Comparison of ENCODE assay signal across 18 cellular contexts in genomic region chr6:16240618-16241320, GRCh38. TPM values are rescaled to one million over a fixed set of nuclear protein-coding genes. Genes with fewer than 3 reads are reported as not detected.
A peak's percentile ranks its signal among the peaks of the same experiment; 100 is the strongest.
DNase-seq lines count a peak whose midpoint lies in the region; ATAC-seq, FAIRE-seq and TF ChIP-seq lines count a peak whose summit lies in the region.
"Had no signal": no experiment of that assay in that cellular context is flagged by ENCODE, and none has a peak within 500 bp of the region (broad histone marks: within the 10 kb centered on the region; RNA-seq: fewer than 3 reads in every experiment).

No MANE protein-coding gene starts in this region.

- DNase-seq in left ventricle myocardium inferior (no peak), cardiac septum (ENCODE audit: low spot score) (no peak), H1 (ENCODE audit: low read depth in 1 of 2, low spot score in 2 of 2) (no peak), psoas muscle (no peak), NCI-H128 (lab: John Stamatoyannopoulos, UW; ENCODE audit: unreplicated experiment) (no peak), DMS114 treated with DMSO at 0.1 percent for 48 hours (lab: John Stamatoyannopoulos, UW; ENCODE audit: unreplicated experiment) (no peak), RPMI8226 (no peak)
- DNase-seq: COR-L47, H7, MG63, NCI-H1105, NCI-H187 treated with DMSO at 0.1 percent for 48 hours, NCI-H2171, NCI-H774, Peyer's patch, SIG-M5 had no signal

- H3K23ac ChIP-seq in H1 (ENCODE audit: insufficient read length), result no peak overlapping the region

- H3K27me3 ChIP-seq in left ventricle myocardium inferior (ENCODE audit: low read depth) (no peaks in the 10 kb centered on the region), H1 (replicated peaks in 1 of 4; ENCODE audit: control insufficient read depth in 3 of 4, extremely low read depth in 1 of 4, insufficient read depth in 3 of 4, low read length in 3 of 4) (peaks cover 12 to 36% (median 31%) of the 10 kb centered on the region in 4 experiments), psoas muscle (ENCODE audit: insufficient read depth in 3 of 3, low read length in 2 of 3) (no peaks in the 10 kb centered on the region)
- H3K27me3 ChIP-seq: MG63, Peyer's patch had no signal

- no peak for TF ChIP-seq RAD21 in H1 (IDR thresholded peaks at IDR 0.05 in 1 of 2, conservative IDR thresholded peaks at IDR 0.05 in 1 of 2; ENCODE audit: low read depth in 2 of 2, low read length in 2 of 2)

- TF ChIP-seq POLR2A in H1 (IDR thresholded peaks at IDR 0.05; ENCODE audit: control extremely low read depth in 1 of 2, low read depth in 2 of 2, low read length in 2 of 2), result no peak

- H2BK20ac ChIP-seq in H1 (ENCODE audit: low read length), result no peak overlapping the region

- no peak overlapping the region for H4K8ac ChIP-seq in H1 (ENCODE audit: extremely low read depth, insufficient read depth, low read length)

- TF ChIP-seq EP300 in H1 (IDR thresholded peaks at IDR 0.05; ENCODE audit: borderline replicate concordance in 1 of 2, low read depth in 2 of 2, low read length in 2 of 2), result no peak

- peaks cover 11% of the 10 kb centered on the region for H3K23me2 ChIP-seq in H1 (ENCODE audit: low read depth, low read length)

- H3K4me2 ChIP-seq in H1 (ENCODE audit: insufficient read depth in 1 of 2, low read depth in 2 of 2, low read length in 2 of 2), result no peak overlapping the region

- H3K79me2 ChIP-seq in H1 (ENCODE audit: control insufficient read depth in 1 of 2, insufficient read depth in 2 of 2, low read length in 2 of 2), result no peaks in the 10 kb centered on the region

- no peak for FAIRE-seq in H1 (lab: Jason Lieb, UNC)

- ATAC-seq in psoas muscle, result peak in 2 of 4 donors; percentile 21 to 27
- no peak for ATAC-seq in HG02763 (IDR thresholded peaks at IDR 0.05; ENCODE audit: unreplicated experiment)

- intact Hi-C loops in left ventricle myocardium inferior (cut with micrococcal nuclease), result no loop called here
- intact Hi-C loops in cardiac septum (cut with DNase I), result loop anchor here (5.0 to 10.0 kb wide), 2 partner anchors 77 to 524 kb away; partner anchors contain the start of gene ATXN1
- intact Hi-C loops in psoas muscle (cut with DNase I), result loop anchor here (2.0 to 5.0 kb wide), 2 partner anchors 36 to 82 kb away; no protein-coding TSS in a partner anchor

- no peak overlapping the region for H3K56ac ChIP-seq in H1 (replicated peaks; ENCODE audit: insufficient read length, low read depth, low read length)

- no peak overlapping the region for H4K91ac ChIP-seq in H1 (replicated peaks; ENCODE audit: insufficient read length, low read length)

- TF ChIP-seq CTCF in left ventricle myocardium inferior (IDR thresholded peaks at IDR 0.05; ENCODE audit: borderline replicate concordance) (no peak), H1 (IDR thresholded peaks at IDR 0.05; ENCODE audit: control extremely low read depth in 1 of 3, insufficient read depth in 1 of 3, low read depth in 1 of 3, low read length in 3 of 3) (no peak), psoas muscle (IDR thresholded peaks at IDR 0.05) (no peak)

- H4K5ac ChIP-seq in H1 (ENCODE audit: insufficient read length, low read depth, low read length), result no peak overlapping the region

- no peak overlapping the region for H2BK5ac ChIP-seq in H1 (ENCODE audit: low read depth, low read length)

- no peak overlapping the region for H2BK12ac ChIP-seq in H1 (ENCODE audit: low read depth, low read length)

- H3K14ac ChIP-seq in H1 (ENCODE audit: insufficient read length), result no peak overlapping the region

- H2BK120ac ChIP-seq in H1 (replicated peaks; ENCODE audit: low read depth, low read length), result no peak overlapping the region

- H2AK5ac ChIP-seq in H1 (ENCODE audit: low read depth, low read length), result no peak overlapping the region

- CTCF ChIA-PET in H1 (lab: Charles Lee; ENCODE audit: partially characterized antibody), result interaction anchor here (0.9 to 9.0 kb wide), 7 partner anchors 9 to 45 kb away, joined by 4 to 57 read pairs (median 9); no protein-coding TSS in a partner anchor

- H3K9ac ChIP-seq in H1 (replicated peaks in 1 of 4; ENCODE audit: extremely low read depth in 1 of 4, low read depth in 3 of 4, low read length in 3 of 4), result no peak overlapping the region

- H3K9me3 ChIP-seq in left ventricle myocardium inferior (replicated peaks) (no peaks in the 10 kb centered on the region), H1 (ENCODE audit: insufficient read depth in 2 of 2, low read depth in 1 of 2, low read length in 1 of 2) (no peaks in the 10 kb centered on the region), psoas muscle (no peaks in the 10 kb centered on the region)
- H3K9me3 ChIP-seq: MG63, Peyer's patch had no signal

- no peaks in the 10 kb centered on the region for H3K79me1 ChIP-seq in H1 (ENCODE audit: low read depth, low read length)

- H3K27ac ChIP-seq in left ventricle myocardium inferior (replicated peaks), result peak overlapping the region; percentile 92
- H3K27ac ChIP-seq in H1 (ENCODE audit: low read depth, low read length), result no peak overlapping the region
- peak overlapping the region; percentile 93 for H3K27ac ChIP-seq in psoas muscle
- H3K27ac ChIP-seq: C4-2B had no signal

- H3K36me3 ChIP-seq in left ventricle myocardium inferior (no peaks in the 10 kb centered on the region), H1 (ENCODE audit: control insufficient read depth in 2 of 4, insufficient read depth in 4 of 4, low read length in 3 of 4) (no peaks in the 10 kb centered on the region; a peak in 1 of 8 replicates), psoas muscle (ENCODE audit: insufficient read depth in 1 of 2, low read depth in 1 of 2) (peaks cover 0 to 3% of the 10 kb centered on the region in 2 donors)
- H3K36me3 ChIP-seq: MG63, Peyer's patch had no signal

- POLR2A ChIA-PET in H1 (lab: Charles Lee; ENCODE audit: partially characterized antibody), result no interaction called here

- peak overlapping the region; percentile 87 for H3K4me3 ChIP-seq in left ventricle myocardium inferior
- H3K4me3 ChIP-seq in H1 (ENCODE audit: extremely low read depth in 1 of 4, insufficient read depth in 2 of 4, low read depth in 3 of 4, low read length in 4 of 4), result no peak overlapping the region
- peak overlapping the region; percentile 82 for H3K4me3 ChIP-seq in psoas muscle
- H3K4me3 ChIP-seq: MG63, Peyer's patch had no signal

- 79% methylated on average over 12 of the region's 12 CpGs; no CpG with 5 or more reads in 1 of the 2 experiments for WGBS in H1 (ENCODE audit: extremely low coverage in 1 of 2, insufficient coverage in 1 of 2, insufficient read length in 1 of 2, insufficient replicate concordance in 2 of 2, low coverage in 1 of 2, low lambda C conversion rate in 2 of 2, missing lambda C conversion rate in 1 of 2), 2 experiments
- WGBS in psoas muscle, 3 donors, result 31 to 61% (median 44%) methylated on average over 12 of the region's 12 CpGs

- no peak overlapping the region for H3K4ac ChIP-seq in H1 (replicated peaks; ENCODE audit: insufficient read length, low read depth, low read length)

- H4K20me1 ChIP-seq in H1 (replicated peaks in 1 of 2; ENCODE audit: control insufficient read depth in 1 of 2, insufficient read depth in 2 of 2, low read length in 2 of 2), result no peaks in the 10 kb centered on the region

- no peak overlapping the region for H2AFZ ChIP-seq in H1 (ENCODE audit: low read length)

- H3K4me1 ChIP-seq in left ventricle myocardium inferior (peaks cover 89% of the 10 kb centered on the region), H1 (replicated peaks in 1 of 4; ENCODE audit: control insufficient read depth in 3 of 4, insufficient read depth in 4 of 4, low read length in 3 of 4) (peaks cover 2 to 8% (median 3%) of the 10 kb centered on the region in 4 experiments; a peak in 6 of 7 replicates), psoas muscle (peaks cover 75% of the 10 kb centered on the region)

- no peak overlapping the region for H3K18ac ChIP-seq in H1 (ENCODE audit: extremely low read depth, low read length)

- 0 out of 2 replicates have a peak overlapping the region, but pooled peaks have one; percentile 37 for H2BK15ac ChIP-seq in H1 (ENCODE audit: low read length)

TF ChIP-seq in H1, 55 proteins besides CTCF, POLR2A, EP300 and RAD21 (continues in another document):
- TF ChIP-seq RXRA (IDR thresholded peaks at IDR 0.05; ENCODE audit: insufficient read depth, low read depth, low read length) (no peak), PHF8 (conservative IDR thresholded peaks at IDR 0.05; ENCODE audit: low read depth, low read length) (no peak), POLR2AphosphoS5 (IDR thresholded peaks at IDR 0.05; ENCODE audit: low read depth, low read length) (no peak), SUZ12 (IDR thresholded peaks at IDR 0.05; ENCODE audit: low read length) (no peak), HDAC6 (IDR thresholded peaks at IDR 0.05; ENCODE audit: low read depth, low read length) (no peak), SIX5 (IDR thresholded peaks at IDR 0.05; ENCODE audit: low read depth, low read length) (no peak), RBBP5 (IDR thresholded peaks at IDR 0.05; ENCODE audit: borderline replicate concordance, low read depth, low read length) (no peak), TEAD4 (IDR thresholded peaks at IDR 0.05; ENCODE audit: low read depth, low read length) (no peak), SP2 (IDR thresholded peaks at IDR 0.05; ENCODE audit: low read length) (no peak), EZH2 (IDR thresholded peaks at IDR 0.05; ENCODE audit: low read depth, low read length, severe bottlenecking) (no peak), ATF3 (IDR thresholded peaks at IDR 0.05; ENCODE audit: insufficient read depth, low read depth, low read length) (no peak), GTF2F1 (IDR thresholded peaks at IDR 0.05; ENCODE audit: borderline replicate concordance, low read depth, low read length) (no peak), KDM5A (IDR thresholded peaks at IDR 0.05; ENCODE audit: low read length) (no peak), TAF1 (IDR thresholded peaks at IDR 0.05; ENCODE audit: low read depth, low read length) (no peak)

RNA-seq across cellular contexts. Expression of gene GMPR, which starts 2.4 kb away (rescaled TPM):
- total RNA-seq in left ventricle myocardium inferior (126 TPM), cardiac septum (71.0 TPM), psoas muscle (100 to 1,000 TPM; 139 to 265 (median 189) TPM)
- total RNA-seq in H1 (2021; fragmentation: NEBNext Ultra II Directional; extraction: Animal tissue kit (Norgen Biotek cat#: 25700)), result 0.99 and 1.2 TPM in 2 replicates
- polyA plus RNA-seq in H1 (2011; rRNA removed) (1.2 and 1.7 TPM in 2 replicates), psoas muscle (100 to 1,000 TPM in 2 of 3 donors, 10 to 100 TPM in 1; 26.6 to 286 (median 235) TPM)
- polyA plus RNA-seq in H1 (2011; cell fraction: cytosol; rRNA removed), result 1.1 TPM
- 0.90 TPM for polyA plus RNA-seq in H1 (2011; cell fraction: nucleus; rRNA removed)
- polyA plus RNA-seq in H1 (2012, experiment 1 of 2), result 1.1 to 1.8 TPM (median 1.3 TPM) in 4 replicates
- polyA plus RNA-seq in H1 (2012, experiment 2 of 2), result 0.94 TPM
- 2.0 TPM for polyA plus RNA-seq in H1 (2013, experiment 1 of 2)
- polyA plus RNA-seq in H1 (2013, experiment 2 of 2), result 1.9 TPM
- 0.24 and 0.57 TPM in 2 replicates for polyA minus RNA-seq in H1 (2011; rRNA and poly(A)+ RNA removed)
- polyA minus RNA-seq in H1 (2011; cell fraction: cytosol; rRNA and poly(A)+ RNA removed), result not detected
- not detected for polyA minus RNA-seq in H1 (2011; cell fraction: nucleus; rRNA and poly(A)+ RNA removed)

Comparison
In these comparisons a context has a peak if more than half of its experiments do, and no peak if none do; other contexts are left out.
1. H3K4me3 ChIP-seq: peak in left ventricle myocardium inferior (single experiment) and psoas muscle (single experiment); none in H1 (0 of 4).
2. RNA of gene GMPR, which starts 2.4 kb away (total RNA-seq): 139 to 265 TPM in psoas muscle, 126 TPM in left ventricle myocardium inferior (single experiment) and 71.0 TPM in cardiac septum (single experiment); 0.99 to 1.2 TPM in H1; every median in the first group is over 10 times any median in the second.